ENCODE assay signal across 8 cellular contexts in the genomic region with DNA sequence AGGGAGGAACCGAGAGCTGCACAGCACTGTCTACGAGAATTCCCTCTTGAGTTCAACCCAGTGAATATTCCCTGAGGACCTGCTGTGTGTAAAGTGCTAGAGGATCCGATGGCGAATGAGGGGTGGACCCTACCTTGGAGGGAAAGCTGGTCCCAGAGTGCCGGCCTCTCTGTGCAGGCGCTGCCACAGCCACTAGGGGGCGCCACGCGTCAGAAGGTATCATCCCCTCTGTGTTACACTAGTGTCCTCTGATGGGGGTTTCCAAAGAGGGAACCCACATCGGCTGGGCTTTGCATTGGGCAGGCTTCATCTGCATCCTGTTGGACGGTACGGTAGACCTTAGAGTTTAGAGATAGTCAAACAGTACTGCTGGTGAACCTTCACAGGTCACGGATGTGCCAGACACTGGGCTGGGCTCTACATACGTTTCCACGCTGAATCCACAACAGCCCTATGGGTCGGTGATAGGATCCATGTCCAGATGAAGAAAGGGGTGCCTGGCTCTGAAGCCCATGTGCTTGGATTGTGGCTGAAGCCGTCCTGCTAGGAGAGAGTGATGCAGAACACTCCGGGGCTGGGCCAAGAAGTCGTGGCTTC. TPM values are rescaled to one million over a fixed set of nuclear protein-coding genes. Genes with fewer than 3 reads are reported as not detected.
DNase-seq lines count a peak whose midpoint lies in the region; ATAC-seq and TF ChIP-seq lines count a peak whose summit lies in the region.

No MANE protein-coding gene starts in this region.

- peak overlapping the region; percentile 24 for H3K27ac Mint-ChIP-seq in activated T-helper 1 cell treated with anti-CD3 and anti-CD28 coated beads, Interleukin-12 subunit alpha, Interleukin-12 subunit beta, Interleukin-2, Interleukin-4 antibody, amounts not matched to agents 30 ng/mL and 10 ng/mL and 1 ng/mL, durations not matched to agents 14 hours and 24 hours and 36 hours

- in situ Hi-C loops in gastrocnemius medialis (cut with MboI; ENCODE audit: low sequenced_read_pairs in 4 of 4): loop anchor here in 1 of 4 donors (25.0 kb wide), 1 partner anchor 157 kb away; no protein-coding TSS in a partner anchor

- TF ChIP-seq CTCF in OCI-LY7 (conservative IDR thresholded peaks at IDR 0.05; ENCODE audit: low read length) (peak; percentile 98), gastrocnemius medialis (IDR thresholded peaks at IDR 0.05 in 4 of 5, conservative IDR thresholded peaks at IDR 0.05 in 1 of 5) (peak; percentile 44 to 80 (median 67))

- no peak overlapping the region for H3K27ac ChIP-seq in OCI-LY7 (ENCODE audit: low read depth, low read length, poor library complexity, severe bottlenecking)
- H3K27ac ChIP-seq in gastrocnemius medialis: no peak overlapping the region

- H2AFZ ChIP-seq in OCI-LY7 (ENCODE audit: low read length): no peak overlapping the region

- no peaks in the 10 kb centered on the region for H3K27me3 ChIP-seq in gastrocnemius medialis

- no peaks in the 10 kb centered on the region for H3K27me3 Mint-ChIP-seq in activated T-helper 1 cell treated with anti-CD3 and anti-CD28 coated beads, Interleukin-12 subunit alpha, Interleukin-12 subunit beta, Interleukin-2, Interleukin-4 antibody, amounts not matched to agents 30 ng/mL and 10 ng/mL and 1 ng/mL, durations not matched to agents 14 hours and 24 hours and 36 hours (ENCODE audit: insufficient read depth)

- DNase-seq in Right ventricle myocardium superior: peak; percentile 72
- no peak for DNase-seq in Right ventricle myocardium inferior (ENCODE audit: missing footprints)
- DNase-seq in OCI-LY7 (ENCODE audit: low spot score): peak; percentile 60
- DNase-seq in activated T-helper 1 cell treated with anti-CD3 and anti-CD28 coated beads, Interleukin-12 subunit alpha, Interleukin-12 subunit beta, Interleukin-2, Interleukin-4 antibody, amounts not matched to agents 30 ng/mL and 10 ng/mL and 1 ng/mL, durations not matched to agents 14 hours and 24 hours and 36 hours (ENCODE audit: low spot score): peak; percentile 44
- DNase-seq in germinal center (ENCODE audit: low spot score): peak; percentile 79
- no peak for DNase-seq in gastrocnemius medialis

- H3K36me3 Mint-ChIP-seq in activated T-helper 1 cell treated with anti-CD3 and anti-CD28 coated beads, Interleukin-12 subunit alpha, Interleukin-12 subunit beta, Interleukin-2, Interleukin-4 antibody, amounts not matched to agents 30 ng/mL and 10 ng/mL and 1 ng/mL, durations not matched to agents 14 hours and 24 hours and 36 hours (ENCODE audit: low read depth): peaks cover 45% of the 10 kb centered on the region

- BruUV-seq in OCI-LY7 (replicated peaks; lab: Mats Ljungman, UMichigan): no TSS peak

- H3K4me1 Mint-ChIP-seq in activated T-helper 1 cell treated with anti-CD3 and anti-CD28 coated beads, Interleukin-12 subunit alpha, Interleukin-12 subunit beta, Interleukin-2, Interleukin-4 antibody, amounts not matched to agents 30 ng/mL and 10 ng/mL and 1 ng/mL, durations not matched to agents 14 hours and 24 hours and 36 hours (ENCODE audit: low read depth): peaks cover 12% of the 10 kb centered on the region

- intact Hi-C loops in Right ventricle myocardium superior (cut with DNase I) (loop anchor here (10.0 kb wide), 1 partner anchor 124 kb away; the partner anchor contains the start of gene INPP4A), Right ventricle myocardium inferior (cut with DNase I) (loop anchor here (10.0 kb wide), 1 partner anchor 124 kb away; the partner anchor contains the start of gene INPP4A), OCI-LY7 (cut with micrococcal nuclease; ENCODE audit: unreplicated experiment) (no loop called here), gastrocnemius medialis (cut with DNase I; ENCODE audit: low total_unique reads) (loop anchor here (10.0 kb wide), 1 partner anchor 154 kb away; no protein-coding TSS in a partner anchor)
- intact Hi-C loops in activated T-helper 1 cell treated with anti-CD3 and anti-CD28 coated beads, Interleukin-12 subunit alpha, Interleukin-12 subunit beta, Interleukin-2, Interleukin-4 antibody, amounts not matched to agents 30 ng/mL and 10 ng/mL and 1 ng/mL, durations not matched to agents 14 hours and 24 hours and 36 hours (cut with micrococcal nuclease): loop anchor here (1.0 kb wide), 2 partner anchors 156 to 268 kb away; no protein-coding TSS in a partner anchor

- H3K4me1 ChIP-seq in OCI-LY7 (ENCODE audit: insufficient read depth, low read length, poor library complexity, severe bottlenecking) (no peaks in the 10 kb centered on the region), gastrocnemius medialis (no peaks in the 10 kb centered on the region)

- CTCF ChIA-PET in OCI-LY7 (lab: Charles Lee; ENCODE audit: unreplicated experiment): interaction anchor here (1.0 to 1.3 kb wide), 2 partner anchors 10 to 18 kb away, joined by 3 read pairs; no protein-coding TSS in a partner anchor

- H3K36me3 ChIP-seq in OCI-LY7 (ENCODE audit: insufficient read depth, low read length) (no peaks in the 10 kb centered on the region; the same call in 1 of the 2 replicates), gastrocnemius medialis (peaks cover 0 to 53% of the 10 kb centered on the region in 2 donors)

- H3K4me3 ChIP-seq in OCI-LY7 (ENCODE audit: low read depth, low read length, poor library complexity, severe bottlenecking): no peak overlapping the region
- H3K4me3 ChIP-seq in gastrocnemius medialis: no peak overlapping the region

- no peaks in the 10 kb centered on the region for H3K9me2 ChIP-seq in OCI-LY7 (ENCODE audit: insufficient read depth, low read length)

- H3K79me2 ChIP-seq in OCI-LY7 (ENCODE audit: insufficient read depth, low read depth, low read length): no peaks in the 10 kb centered on the region

- H3K9me3 ChIP-seq in OCI-LY7 (ENCODE audit: low read length) (no peaks in the 10 kb centered on the region), gastrocnemius medialis (no peaks in the 10 kb centered on the region)

- POLR2A ChIA-PET in OCI-LY7 (lab: Charles Lee): no interaction called here

- no peak for TF ChIP-seq POLR2A in gastrocnemius medialis (IDR thresholded peaks at IDR 0.05)

- no peaks in the 10 kb centered on the region for H4K20me1 ChIP-seq in OCI-LY7 (ENCODE audit: insufficient read depth, low read length)

- H3K4me2 ChIP-seq in OCI-LY7 (ENCODE audit: low read length): no peak overlapping the region

- no peak overlapping the region for H3K4me3 Mint-ChIP-seq in activated T-helper 1 cell treated with anti-CD3 and anti-CD28 coated beads, Interleukin-12 subunit alpha, Interleukin-12 subunit beta, Interleukin-2, Interleukin-4 antibody, amounts not matched to agents 30 ng/mL and 10 ng/mL and 1 ng/mL, durations not matched to agents 14 hours and 24 hours and 36 hours

- H3K9me3 Mint-ChIP-seq in activated T-helper 1 cell treated with anti-CD3 and anti-CD28 coated beads, Interleukin-12 subunit alpha, Interleukin-12 subunit beta, Interleukin-2, Interleukin-4 antibody, amounts not matched to agents 30 ng/mL and 10 ng/mL and 1 ng/mL, durations not matched to agents 14 hours and 24 hours and 36 hours: no peaks in the 10 kb centered on the region

- ATAC-seq in Right ventricle myocardium superior (ENCODE audit: poor library complexity) (peak; percentile 34), Right ventricle myocardium inferior (no peak), gastrocnemius medialis (peak in 1 of 2 donors; percentile 39), HG03039 (IDR thresholded peaks at IDR 0.05; ENCODE audit: unreplicated experiment) (no peak), GM21528 (IDR thresholded peaks at IDR 0.05; ENCODE audit: low FRiP score, unreplicated experiment) (no peak)

RNA-seq across cellular contexts. Expression of gene COA5, which starts 39.0 kb away (rescaled TPM):
- total RNA-seq in Right ventricle myocardium superior (26.8 TPM), Right ventricle myocardium inferior (25.6 TPM), OCI-LY7 (2022) (32.8 and 33.6 TPM in 2 replicates), gastrocnemius medialis (10 to 100 TPM; 26.1 to 45.1 (median 31.0) TPM)
- 40.0 and 50.1 TPM in 2 replicates for total RNA-seq in OCI-LY7 (2014; rRNA removed; shearing (Covaris generic))
- total RNA-seq in activated T-helper 1 cell treated with anti-CD3 and anti-CD28 coated beads, Interleukin-12 subunit alpha, Interleukin-12 subunit beta, Interleukin-2, Interleukin-4 antibody, amounts not matched to agents 30 ng/mL and 10 ng/mL and 1 ng/mL, durations not matched to agents 14 hours and 24 hours and 36 hours: 20.3 and 21.2 TPM in 2 replicates

RNA-seq across cellular contexts. Expression of gene UNC50, which starts 39.1 kb away (rescaled TPM):
- 26.4 TPM for total RNA-seq in Right ventricle myocardium superior
- total RNA-seq in Right ventricle myocardium inferior: 27.9 TPM
- 19.2 and 24.4 TPM in 2 replicates for total RNA-seq in OCI-LY7 (2014; rRNA removed; shearing (Covaris generic))
- 33.3 and 33.7 TPM in 2 replicates for total RNA-seq in OCI-LY7 (2022)
- 41.4 and 43.0 TPM in 2 replicates for total RNA-seq in activated T-helper 1 cell treated with anti-CD3 and anti-CD28 coated beads, Interleukin-12 subunit alpha, Interleukin-12 subunit beta, Interleukin-2, Interleukin-4 antibody, amounts not matched to agents 30 ng/mL and 10 ng/mL and 1 ng/mL, durations not matched to agents 14 hours and 24 hours and 36 hours
- total RNA-seq in gastrocnemius medialis: 10 to 100 TPM; 30.3 to 43.1 (median 30.5) TPM

Comparison
In these comparisons a context has a peak if more than half of its experiments do, and no peak if none do; other contexts are left out.
1. DNase-seq: peak in Right ventricle myocardium superior (single experiment), OCI-LY7 (single experiment), activated T-helper 1 cell treated with anti-CD3 and anti-CD28 coated beads, Interleukin-12 subunit alpha, Interleukin-12 subunit beta, Interleukin-2, Interleukin-4 antibody, amounts not matched to agents 30 ng/mL and 10 ng/mL and 1 ng/mL, durations not matched to agents 14 hours and 24 hours and 36 hours (single experiment) and germinal center (single experiment); none in Right ventricle myocardium inferior (single experiment) and gastrocnemius medialis (0 of 2).